Comparison of ENCODE assay signal across 9 cellular contexts in the genomic region with DNA sequence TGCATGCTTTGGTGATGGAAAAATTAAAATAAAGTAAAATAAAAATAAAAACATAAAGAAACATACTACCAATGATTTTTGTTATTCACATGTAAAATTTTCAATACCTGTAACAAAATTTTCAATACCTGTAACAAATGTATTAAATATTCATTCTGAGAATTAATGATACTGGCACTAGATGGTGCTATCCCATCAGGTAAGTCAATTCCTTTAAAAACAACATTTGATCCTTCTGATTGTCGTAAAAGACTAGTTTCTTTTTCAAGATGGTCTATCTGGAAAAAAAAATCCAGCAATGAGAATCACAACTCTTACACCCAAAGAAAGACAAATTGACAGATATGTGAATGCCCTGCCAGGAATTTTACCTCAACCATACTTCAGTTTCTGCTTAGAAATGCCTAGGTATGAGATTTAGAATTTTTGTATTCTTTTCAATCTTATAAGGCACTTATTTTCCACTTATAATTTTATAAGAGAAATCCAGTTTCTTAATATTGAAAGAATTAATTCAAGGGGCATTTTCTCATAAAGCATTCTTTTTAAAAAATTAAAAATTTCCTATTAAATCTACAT. TPM values are rescaled to one million over a fixed set of nuclear protein-coding genes. Genes with fewer than 3 reads are reported as not detected.
A peak's percentile ranks its signal among the peaks of the same experiment; 100 is the strongest.
DNase-seq lines count a peak whose midpoint lies in the region; ATAC-seq and TF ChIP-seq lines count a peak whose summit lies in the region.
"Had no signal": no experiment of that assay in that cellular context is flagged by ENCODE, and none has a peak within 500 bp of the region (broad histone marks: within the 10 kb centered on the region; RNA-seq: fewer than 3 reads in every experiment).

No MANE protein-coding gene starts in this region.

- no peak overlapping the region for H2BK20ac ChIP-seq in IMR-90 (ENCODE audit: low read depth, low read length)

- no peak overlapping the region for H3K23ac ChIP-seq in IMR-90 (ENCODE audit: low read depth, low read length)

- H3K27me3 ChIP-seq in IMR-90 (ENCODE audit: control insufficient read depth, insufficient read depth, low read length) (no peaks in the 10 kb centered on the region), subcutaneous abdominal adipose tissue (ENCODE audit: control insufficient read depth in 5 of 5, insufficient read depth in 4 of 5, low read length in 5 of 5) (no peaks in the 10 kb centered on the region)
- H3K27me3 ChIP-seq: SJSA1 had no signal

- H3K18ac ChIP-seq in IMR-90 (ENCODE audit: low read depth, low read length) = no peak overlapping the region

- intact Hi-C loops in IMR-90 (cut with micrococcal nuclease) = no loop called here

- H3K4me1 ChIP-seq in IMR-90 (ENCODE audit: control insufficient read depth, insufficient read depth, low read length) = no peaks in the 10 kb centered on the region; the same call in 1 of the 2 replicates
- peaks cover 0 to 3% (median 0%) of the 10 kb centered on the region in 5 donors for H3K4me1 ChIP-seq in subcutaneous abdominal adipose tissue (ENCODE audit: control insufficient read depth in 5 of 5, insufficient read depth in 5 of 5, low read length in 5 of 5)
- H3K4me1 ChIP-seq: SJSA1 had no signal

- H2BK15ac ChIP-seq in IMR-90 (ENCODE audit: low read depth, low read length) = no peak overlapping the region

- H3K9ac ChIP-seq in IMR-90 (ENCODE audit: low read depth, low read length) = peak overlapping the region; percentile 81; the same call in 1 of the 2 replicates
- peak overlapping the region in 3 of 5 donors; percentile 12 to 62 (median 51) for H3K9ac ChIP-seq in subcutaneous abdominal adipose tissue (ENCODE audit: low read length in 5 of 5)

- no CpG with 5 or more reads among the region's 1 CpG for WGBS in IMR-90 (ENCODE audit: extremely low coverage in 2 of 2, insufficient read length in 1 of 2), 2 experiments

- CTCF ChIA-PET in IMR-90 (lab: Yijun Ruan, JAX) = no interaction called here

- BruUV-seq in IMR-90 (replicated peaks; lab: Mats Ljungman, UMichigan) = no TSS peak

- peak overlapping the region; percentile 63 for H2BK5ac ChIP-seq in IMR-90 (ENCODE audit: low read depth, low read length, poor library complexity, severe bottlenecking)

- no peak for TF ChIP-seq POLR2A in IMR-90 (IDR thresholded peaks at IDR 0.05; ENCODE audit: low read depth, low read length)

- no peaks in the 10 kb centered on the region for H4K20me1 ChIP-seq in IMR-90 (ENCODE audit: insufficient read depth, low read length)

- H4K91ac ChIP-seq in IMR-90 (ENCODE audit: insufficient read depth, low read depth, low read length) = no peak overlapping the region

- no peaks in the 10 kb centered on the region for H3K79me1 ChIP-seq in IMR-90 (ENCODE audit: low read depth in 1 of 2, low read length in 2 of 2)

- no peak overlapping the region for H3K14ac ChIP-seq in IMR-90 (replicated peaks; ENCODE audit: low read depth, low read length)

- DNase-seq in G401 (ENCODE audit: low spot score) = peak; percentile 60
- DNase-seq in IMR-90 = peak; percentile 56
- peak; percentile 62 for DNase-seq in SK-MEL-5 (ENCODE audit: low read depth, low spot score)
- DNase-seq in glomerular visceral epithelial cell (ENCODE audit: extremely low spot score) = peak; percentile 40

- H3K4me3 ChIP-seq in IMR-90 (ENCODE audit: insufficient read depth, low read depth, low read length) = no peak overlapping the region
- H3K4me3 ChIP-seq in subcutaneous abdominal adipose tissue (ENCODE audit: low read depth in 1 of 5, low read length in 5 of 5) = peak overlapping the region in 2 of 5 donors; percentile 16 to 56
- H3K4me3 ChIP-seq: SJSA1 had no signal

- H2AK5ac ChIP-seq in IMR-90 (ENCODE audit: low read depth, low read length) = no peak overlapping the region

- H3K9me1 ChIP-seq in IMR-90 (ENCODE audit: insufficient read depth, low read length) = no peaks in the 10 kb centered on the region

- H3K36me3 ChIP-seq in IMR-90 (ENCODE audit: control insufficient read depth, insufficient read depth, low read length) = peaks cover 1% of the 10 kb centered on the region; the same call in 1 of the 2 replicates
- peaks cover 10 to 40% (median 22%) of the 10 kb centered on the region in 5 donors for H3K36me3 ChIP-seq in subcutaneous abdominal adipose tissue (ENCODE audit: control insufficient read depth in 5 of 5, insufficient read depth in 5 of 5, low read length in 5 of 5)

- no peak overlapping the region for H2BK120ac ChIP-seq in IMR-90 (ENCODE audit: low read depth, low read length)

- no peak overlapping the region for H2AFZ ChIP-seq in IMR-90 (replicated peaks; ENCODE audit: low read length, poor library complexity)

- no peak overlapping the region for H3K56ac ChIP-seq in IMR-90 (ENCODE audit: extremely low read depth, insufficient read depth, low read length)

- POLR2A ChIA-PET in IMR-90 (lab: Charles Lee; ENCODE audit: unreplicated experiment) = no interaction called here

- in situ Hi-C loops in G401 (cut with HindIII; ENCODE audit: low sequenced_read_pairs) (no loop called here), IMR-90 (cut with MboI; ENCODE audit: low sequenced_read_pairs) (no loop called here), SK-MEL-5 (cut with HindIII; ENCODE audit: low pct_unique_long_range_greater_than_20kb, low sequenced_read_pairs) (no loop called here)

- no peak overlapping the region for H4K5ac ChIP-seq in IMR-90 (ENCODE audit: low read depth, low read length)

- peak; percentile 64 for TF ChIP-seq RAD21 in IMR-90 (IDR thresholded peaks at IDR 0.05; ENCODE audit: low read length)

- H3K4me2 ChIP-seq in IMR-90 (ENCODE audit: low read depth, low read length) = peak overlapping the region; percentile 94

- TF ChIP-seq CTCF in IMR-90 (conservative IDR thresholded peaks at IDR 0.05; ENCODE audit: low read depth, low read length) = peak; percentile 54

- dilution Hi-C loops in IMR-90 (cut with HindIII; ENCODE audit: low sequenced_read_pairs, unreplicated experiment) = no loop called here

- no peaks in the 10 kb centered on the region for H3K9me3 ChIP-seq in IMR-90 (ENCODE audit: control insufficient read depth, insufficient read depth, low read length)
- no peaks in the 10 kb centered on the region for H3K9me3 ChIP-seq in subcutaneous abdominal adipose tissue (ENCODE audit: control insufficient read depth in 5 of 5, low read length in 5 of 5)
- H3K9me3 ChIP-seq: SJSA1 had no signal

- no peak overlapping the region for H3K4ac ChIP-seq in IMR-90 (ENCODE audit: low read depth, low read length)

- H3K27ac ChIP-seq in IMR-90 (ENCODE audit: insufficient read depth, low read length) = no peak overlapping the region
- no peak overlapping the region for H3K27ac ChIP-seq in subcutaneous abdominal adipose tissue (ENCODE audit: low read depth, low read length)
- H3K27ac ChIP-seq: SJSA1 had no signal

- ATAC-seq in IMR-90 (ENCODE audit: low read depth) (no peak), GM21529 (IDR thresholded peaks at IDR 0.05; ENCODE audit: unreplicated experiment) (no peak), GM18909 (IDR thresholded peaks at IDR 0.05; ENCODE audit: poor library complexity, unreplicated experiment) (no peak), HG03439 (IDR thresholded peaks at IDR 0.05; ENCODE audit: unreplicated experiment) (no peak)

- H2AK9ac ChIP-seq in IMR-90 (replicated peaks; ENCODE audit: low read depth, low read length, poor library complexity) = no peak overlapping the region

- H4K8ac ChIP-seq in IMR-90 (ENCODE audit: low read depth in 2 of 2, low read length in 2 of 2) = no peak overlapping the region

TF ChIP-seq in IMR-90, 13 proteins besides CTCF, POLR2A, EP300 and RAD21:
- no peak for TF ChIP-seq RFX5 (IDR thresholded peaks at IDR 0.05; ENCODE audit: low read depth, low read length)
- TF ChIP-seq SMC3 (IDR thresholded peaks at IDR 0.05; ENCODE audit: low read depth, low read length) = peak; percentile 41; the same call in 1 of the 2 replicates

RNA-seq across cellular contexts. Expression of a gene that starts 30.7 kb away (rescaled TPM):
- total RNA-seq in G401 (2014; rRNA removed; shearing (Covaris generic)) = 5.0 and 7.7 TPM in 2 replicates
- total RNA-seq in IMR-90 (2012; rRNA removed) = 7.9 and 17.5 TPM in 2 replicates
- polyA plus RNA-seq in IMR-90 (2012; rRNA removed) = 4.3 and 4.4 TPM in 2 replicates
- polyA plus RNA-seq in IMR-90 (2012; cell fraction: cytosol; rRNA removed) = 0.98 and 1.9 TPM in 2 replicates
- polyA plus RNA-seq in IMR-90 (2012; cell fraction: nucleus; rRNA removed; ENCODE audit: low replicate concordance) = 1.9 and 6.9 TPM in 2 replicates
- total RNA-seq in SK-MEL-5 (2014; rRNA removed; shearing (Covaris generic)) = 9.4 and 12.9 TPM in 2 replicates
- 9.0 and 10.6 TPM in 2 replicates for polyA plus RNA-seq in SK-MEL-5 (2015; cell fraction: cytosol; rRNA removed)
- 29.1 and 31.3 TPM in 2 replicates for polyA plus RNA-seq in SK-MEL-5 (2015; cell fraction: nucleus; rRNA removed)

RNA-seq across cellular contexts. Expression of a gene that starts 30.9 kb away (rescaled TPM):
- 15.5 and 20.1 TPM in 2 replicates for total RNA-seq in G401 (2014; rRNA removed; shearing (Covaris generic))
- 44.3 and 70.8 TPM in 2 replicates for total RNA-seq in IMR-90 (2012; rRNA removed)
- polyA plus RNA-seq in IMR-90 (2012; rRNA removed) = 2.8 and 3.7 TPM in 2 replicates
- 2.4 and 2.9 TPM in 2 replicates for polyA plus RNA-seq in IMR-90 (2012; cell fraction: cytosol; rRNA removed)
- polyA plus RNA-seq in IMR-90 (2012; cell fraction: nucleus; rRNA removed; ENCODE audit: low replicate concordance) = 0.65 and 2.4 TPM in 2 replicates
- total RNA-seq in SK-MEL-5 (2014; rRNA removed; shearing (Covaris generic)) = 16.9 and 22.6 TPM in 2 replicates
- 4.1 and 6.8 TPM in 2 replicates for polyA plus RNA-seq in SK-MEL-5 (2015; cell fraction: cytosol; rRNA removed)
- 7.6 and 8.2 TPM in 2 replicates for polyA plus RNA-seq in SK-MEL-5 (2015; cell fraction: nucleus; rRNA removed)
